In genomic region chr6:41449399-41450245, GRCh38 we compare ENCODE assay signal across 10 cellular contexts.
DNase-seq lines count a peak whose midpoint lies in the region; ATAC-seq and TF ChIP-seq lines count a peak whose summit lies in the region.
"Had no signal": no experiment of that assay in that cellular context is flagged by ENCODE, and none has a peak within 500 bp of the region (broad histone marks: within the 10 kb centered on the region; RNA-seq: fewer than 3 reads in every experiment).

No MANE protein-coding gene starts in this region.

- H3K9me3 Mint-ChIP-seq in brain, result peaks cover 0 to 12% (median 0%) of the 10 kb centered on the region in 5 experiments
- H3K9me3 Mint-ChIP-seq: natural killer cell treated with Interleukin-12 subunit alpha and Interleukin-12 subunit beta and Interleukin-15 and Interleukin-18, amount 100 ng/mL, for 72 hours had no signal

- no peaks in the 10 kb centered on the region for H3K4me1 ChIP-seq in BE2C
- peaks cover 18% of the 10 kb centered on the region for H3K4me1 ChIP-seq in mucosa of descending colon (ENCODE audit: low read depth)

- H3K4me3 Mint-ChIP-seq in brain, result peak overlapping the region in 1 of 5 experiments; percentile 21
- H3K4me3 Mint-ChIP-seq: natural killer cell treated with Interleukin-12 subunit alpha and Interleukin-12 subunit beta and Interleukin-15 and Interleukin-18, amount 100 ng/mL, for 72 hours had no signal

- intact Hi-C loops in mucosa of descending colon (cut with DNase I, micrococcal nuclease), result no loop called here

- H3K27me3 Mint-ChIP-seq in brain, result peaks cover 11% of the 10 kb centered on the region

- H3K36me3 Mint-ChIP-seq in brain, result no peaks in the 10 kb centered on the region
- H3K36me3 Mint-ChIP-seq: natural killer cell treated with Interleukin-12 subunit alpha and Interleukin-12 subunit beta and Interleukin-15 and Interleukin-18, amount 100 ng/mL, for 72 hours had no signal

- H3K9me3 ChIP-seq in BE2C, result no peaks in the 10 kb centered on the region
- H3K9me3 ChIP-seq in mucosa of descending colon, result no peaks in the 10 kb centered on the region

- H3K27me3 ChIP-seq in BE2C, result no peaks in the 10 kb centered on the region

- H3K4me1 Mint-ChIP-seq in brain, result peaks cover 44% of the 10 kb centered on the region

- peak overlapping the region in 3 of 5 experiments; percentile 68 to 85 (median 76) for H3K27ac Mint-ChIP-seq in brain

- ATAC-seq in mucosa of descending colon, result peak; percentile 86
- ATAC-seq: natural killer cell treated with Interleukin-12 subunit alpha and Interleukin-12 subunit beta and Interleukin-15 and Interleukin-18, amount 100 ng/mL, for 72 hours had no signal

- H3K4me3 ChIP-seq in BE2C (ENCODE audit: low read depth, low read length) (no peak overlapping the region), mucosa of descending colon (no peak overlapping the region)

- TF ChIP-seq CTCF in BE2C (IDR thresholded peaks at IDR 0.05; ENCODE audit: low read depth, low read length) (no peak), brain (conservative IDR thresholded peaks at IDR 0.05) (no peak), mucosa of descending colon (IDR thresholded peaks at IDR 0.05) (no peak)

- DNase-seq in BE2C, result peak; percentile 36
- peak; percentile 63 for DNase-seq in HuH-7.5 (ENCODE audit: low spot score)
- DNase-seq in mucosa of descending colon, result peak; percentile 74 to 87 (median 84)
- no peak for DNase-seq in stimulated activated naive CD4-positive, alpha-beta T cell treated with Interleukin-2 at 50 U/mL for 16 hours (lab: John Stamatoyannopoulos, UW)
- no peak for DNase-seq in activated CD4-positive, alpha-beta T cell treated with anti-CD3 and anti-CD28 coated beads, Interleukin-2, amount 50 U/mL, for 1 hour
- no peak for DNase-seq in Ammon's horn (ENCODE audit: low spot score)
- DNase-seq in activated effector memory CD4-positive, alpha-beta T cell treated with Interleukin-2 at 50 U/mL for 16 hours, result no peak
- DNase-seq: central memory CD4-positive, alpha-beta T cell had no signal

- H3K36me3 ChIP-seq in BE2C, result no peaks in the 10 kb centered on the region
- no peaks in the 10 kb centered on the region for H3K36me3 ChIP-seq in mucosa of descending colon (ENCODE audit: low read depth)

Comparison
In these comparisons a context has a peak if more than half of its experiments do, and no peak if none do; other contexts are left out.
1. DNase-seq: peak in BE2C (single experiment), HuH-7.5 (single experiment) and mucosa of descending colon (3 of 3); none in stimulated activated naive CD4-positive, alpha-beta T cell treated with Interleukin-2 at 50 U/mL for 16 hours (single experiment), activated CD4-positive, alpha-beta T cell treated with anti-CD3 and anti-CD28 coated beads, Interleukin-2, amount 50 U/mL, for 1 hour (single experiment), Ammon's horn (single experiment) and activated effector memory CD4-positive, alpha-beta T cell treated with Interleukin-2 at 50 U/mL for 16 hours (single experiment).